ENCODE assay signal across 9 cellular contexts in the genomic region with DNA sequence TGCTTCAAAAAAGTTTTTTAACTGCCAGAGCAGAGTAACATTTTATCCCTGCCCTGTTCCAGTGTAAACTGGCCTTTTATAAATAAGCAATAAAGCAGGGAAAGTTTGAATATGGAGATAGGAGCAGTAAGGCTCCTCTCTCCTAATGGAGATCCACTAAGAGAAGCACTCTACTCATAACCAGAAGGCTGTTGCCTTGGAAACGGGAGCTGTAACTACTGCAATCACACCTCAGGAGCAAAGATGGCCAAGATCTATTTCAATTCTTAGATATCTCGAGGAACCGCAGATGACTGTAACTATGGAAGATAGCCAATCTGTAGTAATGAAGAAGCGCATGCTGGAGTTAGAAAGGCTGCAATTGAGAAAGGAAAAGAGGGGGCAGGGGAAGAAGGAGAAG. TPM values are rescaled to one million over a fixed set of nuclear protein-coding genes. Genes with fewer than 3 reads are reported as not detected.
DNase-seq lines count a peak whose midpoint lies in the region; ATAC-seq and TF ChIP-seq lines count a peak whose summit lies in the region.
"Had no signal": no experiment of that assay in that cellular context is flagged by ENCODE, and none has a peak within 500 bp of the region (broad histone marks: within the 10 kb centered on the region; RNA-seq: fewer than 3 reads in every experiment).

No MANE protein-coding gene starts in this region.

- ATAC-seq in GM18520 (IDR thresholded peaks at IDR 0.05; ENCODE audit: unreplicated experiment) (peak; percentile 75), HG03460 (IDR thresholded peaks at IDR 0.05; ENCODE audit: unreplicated experiment) (peak; percentile 47), HG02840 (IDR thresholded peaks at IDR 0.05; ENCODE audit: low FRiP score, unreplicated experiment) (no peak), GM21515 (IDR thresholded peaks at IDR 0.05; ENCODE audit: unreplicated experiment) (no peak)

- no peak overlapping the region for H3K4me3 ChIP-seq in esophagus muscularis mucosa
- no peak overlapping the region for H3K4me3 ChIP-seq in transverse colon

- TF ChIP-seq POLR2A in esophagus muscularis mucosa (IDR thresholded peaks at IDR 0.05; ENCODE audit: low read depth) (no peak), transverse colon (IDR thresholded peaks at IDR 0.05) (no peak)

- peaks cover 4 to 61% (median 51%) of the 10 kb centered on the region in 4 donors for H3K4me1 ChIP-seq in esophagus muscularis mucosa
- peaks cover 7 to 59% (median 20%) of the 10 kb centered on the region in 4 donors for H3K4me1 ChIP-seq in transverse colon

- peaks cover 6 to 8% of the 10 kb centered on the region in 2 donors for H3K36me3 Mint-ChIP-seq in CD14-positive monocyte

- H3K27me3 Mint-ChIP-seq in CD14-positive monocyte (ENCODE audit: low read depth in 3 of 3), result no peaks in the 10 kb centered on the region

- H3K9me3 Mint-ChIP-seq in CD14-positive monocyte, result no peaks in the 10 kb centered on the region

- DNase-seq in CD14-positive monocyte (ENCODE audit: low spot score), result no peak
- DNase-seq in esophagus muscularis mucosa (ENCODE audit: extremely low spot score), result peak; percentile 31
- DNase-seq in islet precursor cell, result no peak
- no peak for DNase-seq in transverse colon
- DNase-seq: Right ventricle myocardium superior had no signal

- intact Hi-C loops in CD14-positive monocyte (cut with micrococcal nuclease), result no loop called here
- intact Hi-C loops in esophagus muscularis mucosa (cut with DNase I), result no loop called here
- intact Hi-C loops in transverse colon (cut with DNase I; ENCODE audit: low total_unique reads), result no loop called here

- H3K9me3 ChIP-seq in esophagus muscularis mucosa (no peaks in the 10 kb centered on the region), transverse colon (no peaks in the 10 kb centered on the region)

- no peaks in the 10 kb centered on the region for H3K27me3 ChIP-seq in esophagus muscularis mucosa
- H3K27me3 ChIP-seq in transverse colon, result no peaks in the 10 kb centered on the region

- H3K27ac Mint-ChIP-seq in CD14-positive monocyte, result peak overlapping the region in 6 of 7 donors; percentile 0 to 82 (median 50)

- in situ Hi-C loops in transverse colon (cut with MboI; ENCODE audit: low pct_ligation_motif_present in 1 of 4, low pct_unique_long_range_greater_than_20kb in 1 of 4, low sequenced_read_pairs in 3 of 4), result no loop called here

- WGBS in esophagus muscularis mucosa, result 40% methylated on average over 4 of the region's 4 CpGs
- 52% methylated on average over 4 of the region's 4 CpGs for WGBS in transverse colon (ENCODE audit: low coverage in 1 of 2), 2 donors

- peaks cover 61% of the 10 kb centered on the region for H3K4me1 Mint-ChIP-seq in CD14-positive monocyte

- H3K36me3 ChIP-seq in esophagus muscularis mucosa (no peaks in the 10 kb centered on the region), transverse colon (no peaks in the 10 kb centered on the region)

- TF ChIP-seq EP300 in esophagus muscularis mucosa (IDR thresholded peaks at IDR 0.05) (no peak), transverse colon (IDR thresholded peaks at IDR 0.05; ENCODE audit: low read depth) (no peak)

- TF ChIP-seq CTCF in CD14-positive monocyte (IDR thresholded peaks at IDR 0.05), result no peak
- no peak for TF ChIP-seq CTCF in esophagus muscularis mucosa (IDR thresholded peaks at IDR 0.05)
- TF ChIP-seq CTCF in transverse colon (IDR thresholded peaks at IDR 0.05), result no peak

- no peak overlapping the region for H3K27ac ChIP-seq in esophagus muscularis mucosa (replicated peaks in 1 of 4)
- peak overlapping the region in 1 of 4 donors; percentile 16 for H3K27ac ChIP-seq in transverse colon

- H3K4me3 Mint-ChIP-seq in CD14-positive monocyte, result no peak overlapping the region

RNA-seq across cellular contexts. Expression of a gene that starts 41.4 kb away (rescaled TPM):
- 10 to 100 TPM; 64.9 to 91.9 TPM for polyA plus RNA-seq in CD14-positive monocyte
- total RNA-seq in esophagus muscularis mucosa (10 to 100 TPM; 41.4 to 76.6 (median 48.1) TPM), transverse colon (10 to 100 TPM; 13.9 to 46.8 (median 27.5) TPM)

Comparison
In these comparisons a context has a peak if more than half of its experiments do, and no peak if none do; other contexts are left out.
1. ATAC-seq: peak in GM18520 (single experiment) and HG03460 (single experiment); none in HG02840 (single experiment) and GM21515 (single experiment).